20 cellular contexts compared by ENCODE assay signal in the genomic region with DNA sequence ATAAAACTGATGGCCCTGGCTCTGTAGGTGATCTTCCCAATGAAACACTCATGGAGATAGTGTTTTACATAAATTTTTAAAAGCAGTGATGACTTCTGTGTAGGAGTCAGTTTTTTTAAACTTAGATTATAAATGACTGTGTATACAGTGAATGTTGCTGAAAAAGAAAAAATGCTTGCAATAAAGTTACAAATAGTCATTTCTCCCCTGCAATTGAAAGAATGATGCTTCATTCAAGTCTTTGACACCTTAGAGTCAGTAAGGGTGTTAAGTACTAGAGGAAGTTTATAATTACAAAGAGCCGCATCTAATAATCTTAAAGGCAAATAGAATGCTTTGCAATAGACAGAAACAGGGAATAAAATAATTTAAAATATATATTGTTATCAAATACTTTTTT. TPM values are rescaled to one million over a fixed set of nuclear protein-coding genes. Genes with fewer than 3 reads are reported as not detected.
DNase-seq lines count a peak whose midpoint lies in the region; ATAC-seq lines count a peak whose summit lies in the region.
"Had no signal": no experiment of that assay in that cellular context is flagged by ENCODE, and none has a peak within 500 bp of the region (broad histone marks: within the 10 kb centered on the region; RNA-seq: fewer than 3 reads in every experiment).

No MANE protein-coding gene starts in this region.

- peaks cover 86% of the 10 kb centered on the region for H3K4me1 Mint-ChIP-seq in activated T-cell treated with anti-CD3 and anti-CD28 coated beads, Interleukin-2, amount 50 U/mL, for 24 hours (ENCODE audit: low read depth)
- peaks cover 67% of the 10 kb centered on the region for H3K4me1 Mint-ChIP-seq in activated T-helper 1 cell treated with anti-CD3 and anti-CD28 coated beads, Interleukin-12 subunit alpha, Interleukin-12 subunit beta, Interleukin-2, Interleukin-4 antibody, amounts not matched to agents 30 ng/mL and 10 ng/mL and 1 ng/mL, durations not matched to agents 14 hours and 24 hours and 36 hours (ENCODE audit: low read depth)
- H3K4me1 Mint-ChIP-seq in stimulated activated memory B cell treated with anti-CD40 and anti-IgM and Interleukin-4, amounts not matched to agents 10 μg/mL and 1 μg/mL and 100 μg/mL, for 72 hours = peaks cover 59% of the 10 kb centered on the region
- H3K4me1 Mint-ChIP-seq: nephron had no signal

- peaks cover 75% of the 10 kb centered on the region for H3K36me3 Mint-ChIP-seq in activated T-cell treated with anti-CD3 and anti-CD28 coated beads, Interleukin-2, amount 50 U/mL, for 24 hours (ENCODE audit: low read depth)
- peaks cover 31% of the 10 kb centered on the region for H3K36me3 Mint-ChIP-seq in activated T-helper 1 cell treated with anti-CD3 and anti-CD28 coated beads, Interleukin-12 subunit alpha, Interleukin-12 subunit beta, Interleukin-2, Interleukin-4 antibody, amounts not matched to agents 30 ng/mL and 10 ng/mL and 1 ng/mL, durations not matched to agents 14 hours and 24 hours and 36 hours (ENCODE audit: low read depth)
- peaks cover 30% of the 10 kb centered on the region for H3K36me3 Mint-ChIP-seq in stimulated activated memory B cell treated with anti-CD40 and anti-IgM and Interleukin-4, amounts not matched to agents 10 μg/mL and 1 μg/mL and 100 μg/mL, for 72 hours

- H3K27me3 Mint-ChIP-seq in activated T-cell treated with anti-CD3 and anti-CD28 coated beads, Interleukin-2, amount 50 U/mL, for 24 hours = no peaks in the 10 kb centered on the region
- H3K27me3 Mint-ChIP-seq in activated T-helper 1 cell treated with anti-CD3 and anti-CD28 coated beads, Interleukin-12 subunit alpha, Interleukin-12 subunit beta, Interleukin-2, Interleukin-4 antibody, amounts not matched to agents 30 ng/mL and 10 ng/mL and 1 ng/mL, durations not matched to agents 14 hours and 24 hours and 36 hours (ENCODE audit: insufficient read depth) = no peaks in the 10 kb centered on the region
- H3K27me3 Mint-ChIP-seq in stimulated activated memory B cell treated with anti-CD40 and anti-IgM and Interleukin-4, amounts not matched to agents 10 μg/mL and 1 μg/mL and 100 μg/mL, for 72 hours = no peaks in the 10 kb centered on the region
- H3K27me3 Mint-ChIP-seq: brain, T-helper 17 cell had no signal

- H3K9me3 Mint-ChIP-seq in activated T-cell treated with anti-CD3 and anti-CD28 coated beads, Interleukin-2, amount 50 U/mL, for 24 hours = no peaks in the 10 kb centered on the region
- no peaks in the 10 kb centered on the region for H3K9me3 Mint-ChIP-seq in activated T-helper 1 cell treated with anti-CD3 and anti-CD28 coated beads, Interleukin-12 subunit alpha, Interleukin-12 subunit beta, Interleukin-2, Interleukin-4 antibody, amounts not matched to agents 30 ng/mL and 10 ng/mL and 1 ng/mL, durations not matched to agents 14 hours and 24 hours and 36 hours
- no peaks in the 10 kb centered on the region for H3K9me3 Mint-ChIP-seq in stimulated activated memory B cell treated with anti-CD40 and anti-IgM and Interleukin-4, amounts not matched to agents 10 μg/mL and 1 μg/mL and 100 μg/mL, for 72 hours
- H3K9me3 Mint-ChIP-seq: nephron had no signal

- peak; percentile 19 for ATAC-seq in GM21360 (IDR thresholded peaks at IDR 0.05; ENCODE audit: unreplicated experiment)
- ATAC-seq in stimulated activated memory B cell treated with anti-CD40 and anti-IgM and Interleukin-4, amounts not matched to agents 10 μg/mL and 1 μg/mL and 100 μg/mL, for 72 hours = no peak
- ATAC-seq in GM18511 (IDR thresholded peaks at IDR 0.05; ENCODE audit: unreplicated experiment) = no peak
- no peak for ATAC-seq in GM19397 (IDR thresholded peaks at IDR 0.05; ENCODE audit: unreplicated experiment)
- ATAC-seq in GM18861 (IDR thresholded peaks at IDR 0.05; ENCODE audit: unreplicated experiment) = no peak
- ATAC-seq: sciatic nerve had no signal

- peak overlapping the region; percentile 91 for H3K27ac Mint-ChIP-seq in activated T-cell treated with anti-CD3 and anti-CD28 coated beads, Interleukin-2, amount 50 U/mL, for 24 hours
- H3K27ac Mint-ChIP-seq in activated T-helper 1 cell treated with anti-CD3 and anti-CD28 coated beads, Interleukin-12 subunit alpha, Interleukin-12 subunit beta, Interleukin-2, Interleukin-4 antibody, amounts not matched to agents 30 ng/mL and 10 ng/mL and 1 ng/mL, durations not matched to agents 14 hours and 24 hours and 36 hours = peak overlapping the region; percentile 92
- peak overlapping the region; percentile 83 for H3K27ac Mint-ChIP-seq in stimulated activated memory B cell treated with anti-CD40 and anti-IgM and Interleukin-4, amounts not matched to agents 10 μg/mL and 1 μg/mL and 100 μg/mL, for 72 hours
- H3K27ac Mint-ChIP-seq: brain, CD14-positive monocyte, nephron had no signal

- DNase-seq in activated T-cell treated with anti-CD3 and anti-CD28 coated beads, Interleukin-2, amount 50 U/mL, for 24 hours = no peak
- no peak for DNase-seq in activated T-cell treated with anti-CD3 and anti-CD28 coated beads, Interleukin-2, amount 50 U/mL, for 48 hours
- DNase-seq in activated T-helper 1 cell treated with anti-CD3 and anti-CD28 coated beads, Interleukin-12 subunit alpha, Interleukin-12 subunit beta, Interleukin-2, Interleukin-4 antibody, amounts not matched to agents 30 ng/mL and 10 ng/mL and 1 ng/mL, durations not matched to agents 14 hours and 24 hours and 36 hours (ENCODE audit: low spot score) = no peak
- DNase-seq: ACHN; colonic mucosa; mesenchymal stem cell; NCI-H1417 treated with DMSO at 0.1 percent for 48 hours; NCI-H510A; NK-92 treated with Interleukin-12 subunit alpha and Interleukin-12 subunit beta, amount 100 ng/mL, for 24 hours; posterior cingulate gyrus; T-helper 17 cell had no signal

- peak overlapping the region; percentile 28 for H3K4me3 Mint-ChIP-seq in activated T-cell treated with anti-CD3 and anti-CD28 coated beads, Interleukin-2, amount 50 U/mL, for 24 hours
- H3K4me3 Mint-ChIP-seq in activated T-helper 1 cell treated with anti-CD3 and anti-CD28 coated beads, Interleukin-12 subunit alpha, Interleukin-12 subunit beta, Interleukin-2, Interleukin-4 antibody, amounts not matched to agents 30 ng/mL and 10 ng/mL and 1 ng/mL, durations not matched to agents 14 hours and 24 hours and 36 hours = no peak overlapping the region
- H3K4me3 Mint-ChIP-seq in stimulated activated memory B cell treated with anti-CD40 and anti-IgM and Interleukin-4, amounts not matched to agents 10 μg/mL and 1 μg/mL and 100 μg/mL, for 72 hours = peak overlapping the region; percentile 39
- H3K4me3 Mint-ChIP-seq: brain, CD14-positive monocyte, nephron had no signal

- intact Hi-C loops in activated T-helper 1 cell treated with anti-CD3 and anti-CD28 coated beads, Interleukin-12 subunit alpha, Interleukin-12 subunit beta, Interleukin-2, Interleukin-4 antibody, amounts not matched to agents 30 ng/mL and 10 ng/mL and 1 ng/mL, durations not matched to agents 14 hours and 24 hours and 36 hours (cut with micrococcal nuclease) = loop anchor here (1.0 kb wide), 6 partner anchors 14 to 554 kb away; partner anchors contain the start of gene ZNF292

RNA-seq across cellular contexts. Expression of gene ZNF292, which starts 27.6 kb away (rescaled TPM):
- total RNA-seq in activated T-helper 1 cell treated with anti-CD3 and anti-CD28 coated beads, Interleukin-12 subunit alpha, Interleukin-12 subunit beta, Interleukin-2, Interleukin-4 antibody, amounts not matched to agents 30 ng/mL and 10 ng/mL and 1 ng/mL, durations not matched to agents 14 hours and 24 hours and 36 hours = 50.1 and 51.7 TPM in 2 replicates
